Comparison of ENCODE assay signal across 1 cellular context in genomic region chr17:47252209-47252608, GRCh38.
A peak's percentile ranks its signal among the peaks of the same experiment; 100 is the strongest.
TF ChIP-seq lines count a peak whose summit lies in the region.

No MANE protein-coding gene starts in this region.

TF ChIP-seq in K562, 482 proteins besides CTCF, POLR2A, EP300 and RAD21 (continued from another document):
- TF ChIP-seq DMBX1 (CRISPR knock-in tag; IDR thresholded peaks at IDR 0.05; ENCODE audit: borderline replicate concordance) (no peak), USF1 (CRISPR knock-in tag; IDR thresholded peaks at IDR 0.05) (peak; percentile 31; the same call in 1 of the 2 replicates), ZNF507 (tag; conservative IDR thresholded peaks at IDR 0.05) (peak; percentile 20; the same call in 1 of the 2 replicates), SP2 (IDR thresholded peaks at IDR 0.05; ENCODE audit: extremely low read depth, low read depth, low read length, poor library complexity, severe bottlenecking) (no peak)
